Comparison of ENCODE assay signal across 4 cellular contexts in genomic region chr3:74370342-74370741, GRCh38.
"Had no signal": no experiment of that assay in that cellular context is flagged by ENCODE, and none has a peak within 500 bp of the region (broad histone marks: within the 10 kb centered on the region; RNA-seq: fewer than 3 reads in every experiment).

No MANE protein-coding gene starts in this region.

- DNase-seq: H9, HCEC 1CT had no signal

- H3K4me3 ChIP-seq: GM23338, K562 had no signal

- H2AFZ ChIP-seq: GM23338 had no signal

- H3K4me2 ChIP-seq: GM23338 had no signal

- ATAC-seq: GM23338, K562 had no signal
